8 cellular contexts compared by ENCODE assay signal in the genomic region with DNA sequence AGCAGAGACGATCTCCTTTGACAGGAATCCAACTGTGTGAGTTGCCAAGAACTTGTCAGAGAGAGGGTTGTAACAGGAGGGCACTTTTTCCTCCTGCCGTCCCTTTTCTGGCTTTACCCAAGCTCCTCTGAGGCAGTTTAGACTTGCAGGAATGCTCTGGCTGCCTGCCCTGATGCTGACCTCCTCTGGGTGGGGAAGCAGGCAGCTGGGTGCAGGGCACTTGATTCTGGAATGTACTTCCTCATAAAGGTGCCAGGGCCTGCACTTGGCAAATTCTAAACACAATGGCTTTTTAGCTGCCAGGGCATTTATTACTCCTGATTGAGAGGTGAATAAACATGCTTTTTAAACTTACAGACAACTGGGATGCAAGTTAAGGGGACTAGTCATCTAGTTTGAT.
DNase-seq lines count a peak whose midpoint lies in the region; ATAC-seq, FAIRE-seq and TF ChIP-seq lines count a peak whose summit lies in the region.

No MANE protein-coding gene starts in this region.

- ATAC-seq in GM21786 (IDR thresholded peaks at IDR 0.05; ENCODE audit: unreplicated experiment) = no peak
- no peak for ATAC-seq in activated CD4-positive, CD25-positive, alpha-beta regulatory T cell treated with anti-CD3 and anti-CD28 coated beads, Interleukin-2, amount 50 U/mL, for 24 hours

- TF ChIP-seq CTCF in LNCaP clone FGC (IDR thresholded peaks at IDR 0.05; ENCODE audit: control insufficient read depth, extremely low read depth, insufficient read depth) (no peak), D721Med (IDR thresholded peaks at IDR 0.05; ENCODE audit: insufficient read depth, missing control alignments) (no peak)

- in situ Hi-C loops in T47D (cut with HindIII; ENCODE audit: low pct_unique_long_range_greater_than_20kb, low sequenced_read_pairs) = no loop called here

- DNase-seq in 8988T (peak; percentile 32), LNCaP clone FGC (ENCODE audit: low read depth) (peak; percentile 94), T47D (ENCODE audit: low read depth in 1 of 2, low spot score in 1 of 2) (peak; percentile 76 to 96), kidney tubule cell (ENCODE audit: low spot score) (peak; percentile 93), D721Med (ENCODE audit: insufficient read length, low spot score) (no peak), cerebellar cortex (ENCODE audit: low spot score) (no peak)

- FAIRE-seq in D721Med (lab: Jason Lieb, UNC) = no peak

- no peak overlapping the region for H3K4me3 ChIP-seq in LNCaP clone FGC (ENCODE audit: low read depth, low read length)

Comparison
In these comparisons a context has a peak if more than half of its experiments do, and no peak if none do; other contexts are left out.
1. DNase-seq: peak in 8988T (single experiment), LNCaP clone FGC (single experiment), T47D (2 of 2) and kidney tubule cell (single experiment); none in D721Med (single experiment) and cerebellar cortex (single experiment).